21 cellular contexts compared by ENCODE assay signal in genomic region chr4:76767983-76768382, GRCh38.
DNase-seq lines count a peak whose midpoint lies in the region; ATAC-seq, FAIRE-seq and TF ChIP-seq lines count a peak whose summit lies in the region.
"Had no signal": no experiment of that assay in that cellular context is flagged by ENCODE, and none has a peak within 500 bp of the region (broad histone marks: within the 10 kb centered on the region; RNA-seq: fewer than 3 reads in every experiment).

No MANE protein-coding gene starts in this region.

- 0% methylated on average over 2 of the region's 2 CpGs for WGBS in HepG2 (ENCODE audit: low lambda C conversion rate)
- 71% methylated on average over 2 of the region's 2 CpGs for whole genome bisulfite sequencing in right lobe of liver (ENCODE audit: insufficient coverage, low coverage, low lambda C conversion rate, missing lambda C conversion rate)
- WGBS in hepatocyte (ENCODE audit: low lambda C conversion rate, missing lambda C conversion rate) = 36% methylated on average over 2 of the region's 2 CpGs

- H3K4me1 ChIP-seq in HepG2 (ENCODE audit: insufficient read depth, low read length) (no peaks in the 10 kb centered on the region), right lobe of liver (no peaks in the 10 kb centered on the region), adipocyte (ENCODE audit: control insufficient read depth, insufficient read depth, low read length) (peaks cover 18% of the 10 kb centered on the region), hepatocyte (ENCODE audit: insufficient read depth) (no peaks in the 10 kb centered on the region)

- FAIRE-seq in HepG2 (lab: Jason Lieb, UNC) = no peak
- FAIRE-seq: A204.1 had no signal

- H4K20me1 ChIP-seq in HepG2 (ENCODE audit: insufficient read depth, low read length) (no peaks in the 10 kb centered on the region), hepatocyte (ENCODE audit: insufficient read depth, poor library complexity, severe bottlenecking) (no peaks in the 10 kb centered on the region)

- peaks cover 0 to 4% (median 0%) of the 10 kb centered on the region in 3 donors for H3K9me3 Mint-ChIP-seq in T-cell
- H3K9me3 Mint-ChIP-seq: activated naive CD4-positive, alpha-beta T cell treated with anti-CD3 and anti-CD28 coated beads, Interleukin-2, amount 10 ng/mL, durations not matched to agents 7 days and 5 days; CD8-positive, alpha-beta T cell had no signal

- H3K9me3 ChIP-seq in HepG2 (ENCODE audit: low read length) = no peaks in the 10 kb centered on the region
- no peaks in the 10 kb centered on the region for H3K9me3 ChIP-seq in right lobe of liver
- H3K9me3 ChIP-seq in adipocyte (ENCODE audit: control insufficient read depth, low read length) = no peaks in the 10 kb centered on the region
- H3K9me3 ChIP-seq in hepatocyte (ENCODE audit: low read depth) = no peaks in the 10 kb centered on the region
- H3K9me3 ChIP-seq: esophagus muscularis mucosa, tibial nerve had no signal

- no peak overlapping the region for H3K4me3 ChIP-seq in HepG2 (replicated peaks in 1 of 3; ENCODE audit: insufficient read depth in 1 of 3, low read depth in 2 of 3, low read length in 3 of 3)
- H3K4me3 ChIP-seq in right lobe of liver = no peak overlapping the region
- H3K4me3 ChIP-seq in adipocyte (ENCODE audit: low read length) = no peak overlapping the region
- no peak overlapping the region for H3K4me3 ChIP-seq in hepatocyte
- H3K4me3 ChIP-seq: dorsolateral prefrontal cortex, esophagus muscularis mucosa, tibial nerve had no signal

- POLR2A ChIA-PET in HepG2 (lab: Yijun Ruan, JAX) = no interaction called here
- POLR2A ChIA-PET in T-cell (lab: Charles Lee) = no interaction called here

- H3K27ac ChIP-seq in HepG2 (ENCODE audit: extremely low read length, insufficient read depth, low read length) = no peak overlapping the region
- no peak overlapping the region for H3K27ac ChIP-seq in right lobe of liver
- peak overlapping the region; percentile 11 for H3K27ac ChIP-seq in hepatocyte
- H3K27ac ChIP-seq: dorsolateral prefrontal cortex, tibial nerve had no signal

- H3K4me1 Mint-ChIP-seq in T-cell = peaks cover 0 to 5% (median 0%) of the 10 kb centered on the region in 3 donors
- H3K4me1 Mint-ChIP-seq: activated naive CD4-positive, alpha-beta T cell treated with anti-CD3 and anti-CD28 coated beads, Interleukin-2, amount 10 ng/mL, durations not matched to agents 7 days and 5 days had no signal

- TF ChIP-seq POLR2A in HepG2 (IDR thresholded peaks at IDR 0.05; ENCODE audit: insufficient read depth in 1 of 2, low read depth in 2 of 2, low read length in 2 of 2) (no peak), right lobe of liver (IDR thresholded peaks at IDR 0.05) (no peak)

- H3K4me3 Mint-ChIP-seq in T-cell = no peak overlapping the region
- H3K4me3 Mint-ChIP-seq: activated naive CD4-positive, alpha-beta T cell treated with anti-CD3 and anti-CD28 coated beads, Interleukin-2, amount 10 ng/mL, durations not matched to agents 7 days and 5 days; CD8-positive, alpha-beta T cell; stimulated activated naive B cell treated with anti-CD40 and anti-IgM and Interleukin-4, amounts not matched to agents 10 μg/mL and 1 μg/mL and 100 μg/mL, for 72 hours had no signal

- ATAC-seq in HepG2 (peak; percentile 40; the same call in 1 of the 3 replicates), right lobe of liver (no peak), GM19023 (IDR thresholded peaks at IDR 0.05; ENCODE audit: unreplicated experiment) (no peak), GM21447 (IDR thresholded peaks at IDR 0.05; ENCODE audit: unreplicated experiment) (no peak), T-cell (replicated peaks in 1 of 4) (no peak)
- ATAC-seq: CD8-positive, alpha-beta T cell; HCT116; stimulated activated naive B cell treated with anti-CD40 and anti-IgM and Interleukin-4, amounts not matched to agents 10 μg/mL and 1 μg/mL and 100 μg/mL, for 72 hours had no signal

- CTCF ChIA-PET in HepG2 (lab: Yijun Ruan, JAX; ENCODE audit: low intra/inter-chr PET ratio, low total read pairs) (no interaction called here), T-cell (lab: Charles Lee) (no interaction called here)

- H3K9ac ChIP-seq in HepG2 (ENCODE audit: insufficient read depth, low read depth, low read length) = no peak overlapping the region
- H3K9ac ChIP-seq in adipocyte (ENCODE audit: low read length) = no peak overlapping the region

- H3K36me3 ChIP-seq in HepG2 (replicated peaks in 1 of 2; ENCODE audit: control insufficient read depth in 1 of 2, insufficient read depth in 2 of 2, low read length in 2 of 2) = no peaks in the 10 kb centered on the region
- H3K36me3 ChIP-seq in right lobe of liver = peaks cover 0 to 25% (median 12%) of the 10 kb centered on the region in 4 donors
- H3K36me3 ChIP-seq in adipocyte (ENCODE audit: control insufficient read depth, insufficient read depth, low read length, severe bottlenecking) = no peaks in the 10 kb centered on the region
- no peaks in the 10 kb centered on the region for H3K36me3 ChIP-seq in hepatocyte (replicated peaks; ENCODE audit: insufficient read depth, low read depth)

- in situ Hi-C loops in HepG2 (cut with HindIII; ENCODE audit: extremely low pct_ligation_motif_present, low pct_unique_long_range_greater_than_20kb) = no loop called here

- H3K36me3 Mint-ChIP-seq in T-cell = no peaks in the 10 kb centered on the region
- H3K36me3 Mint-ChIP-seq: activated naive CD4-positive, alpha-beta T cell treated with anti-CD3 and anti-CD28 coated beads, Interleukin-2, amount 10 ng/mL, durations not matched to agents 7 days and 5 days; CD8-positive, alpha-beta T cell; stimulated activated naive B cell treated with anti-CD40 and anti-IgM and Interleukin-4, amounts not matched to agents 10 μg/mL and 1 μg/mL and 100 μg/mL, for 72 hours had no signal

- H3K4me2 ChIP-seq in HepG2 (ENCODE audit: low read depth, low read length) (no peak overlapping the region), hepatocyte (no peak overlapping the region)

- H3K27me3 ChIP-seq in HepG2 (ENCODE audit: control insufficient read depth in 1 of 2, insufficient read depth in 2 of 2, low read length in 2 of 2) (no peaks in the 10 kb centered on the region), right lobe of liver (no peaks in the 10 kb centered on the region), adipocyte (replicated peaks; ENCODE audit: control insufficient read depth, insufficient read depth, low read length) (no peaks in the 10 kb centered on the region), hepatocyte (no peaks in the 10 kb centered on the region)
- H3K27me3 ChIP-seq: dorsolateral prefrontal cortex, esophagus muscularis mucosa, tibial nerve had no signal

- no TSS peak for BruUV-seq in HepG2 (replicated peaks; lab: Mats Ljungman, UMichigan)

- intact Hi-C loops in HepG2 (cut with micrococcal nuclease; ENCODE audit: unreplicated experiment) (no loop called here), right lobe of liver (cut with DNase I) (no loop called here)

- H3K27me3 Mint-ChIP-seq in T-cell = peaks cover 18 to 22% of the 10 kb centered on the region in 2 donors

- no peaks in the 10 kb centered on the region for H3K9me2 ChIP-seq in hepatocyte (replicated peaks; ENCODE audit: insufficient read depth)

- H3K79me2 ChIP-seq in HepG2 (ENCODE audit: insufficient read depth, low read length) = no peaks in the 10 kb centered on the region
- H3K79me2 ChIP-seq in hepatocyte = no peaks in the 10 kb centered on the region

- H3K27ac Mint-ChIP-seq in T-cell = no peak overlapping the region
- H3K27ac Mint-ChIP-seq: activated naive CD4-positive, alpha-beta T cell treated with anti-CD3 and anti-CD28 coated beads, Interleukin-2, amount 10 ng/mL, durations not matched to agents 7 days and 5 days; CD8-positive, alpha-beta T cell; stimulated activated naive B cell treated with anti-CD40 and anti-IgM and Interleukin-4, amounts not matched to agents 10 μg/mL and 1 μg/mL and 100 μg/mL, for 72 hours had no signal

- DNase-seq in HepG2 (ENCODE audit: low spot score) = peak; percentile 32
- DNase-seq in right lobe of liver = no peak
- peak; percentile 49 for DNase-seq in adipocyte (ENCODE audit: low read depth)
- no peak for DNase-seq in hepatocyte (ENCODE audit: low spot score)
- no peak for DNase-seq in T-helper 2 cell
- no peak for DNase-seq in T-cell
- DNase-seq: activated CD4-positive, alpha-beta T cell treated with anti-CD3 and anti-CD28 coated beads for 48 hours; activated naive CD4-positive, alpha-beta T cell treated with anti-CD3 and anti-CD28 coated beads, Interleukin-2, amount 10 ng/mL, durations not matched to agents 7 days and 5 days; CD8-positive, alpha-beta T cell; dorsolateral prefrontal cortex; hippocampal formation; NCI-H1930; NCI-H446 treated with DMSO at 0.1 percent for 48 hours; posterior cingulate gyrus; stimulated activated naive B cell treated with anti-CD40 and anti-IgM and Interleukin-4, amounts not matched to agents 10 μg/mL and 1 μg/mL and 100 μg/mL, for 72 hours had no signal

- TF ChIP-seq RAD21 in HepG2 (CRISPR knock-in tag; IDR thresholded peaks at IDR 0.05) = no peak

- TF ChIP-seq EP300 in HepG2 (IDR thresholded peaks at IDR 0.05; ENCODE audit: low read depth in 2 of 2, low read length in 2 of 2) = no peak
- no peak for TF ChIP-seq EP300 in HepG2 (CRISPR knock-in tag; IDR thresholded peaks at IDR 0.05; ENCODE audit: borderline replicate concordance)

- TF ChIP-seq CTCF in HepG2 (CRISPR knock-in tag; IDR thresholded peaks at IDR 0.05) (no peak), right lobe of liver (IDR thresholded peaks at IDR 0.05) (no peak), hepatocyte (IDR thresholded peaks at IDR 0.05; ENCODE audit: poor library complexity) (no peak)

- H2AFZ ChIP-seq in HepG2 (ENCODE audit: low read length) (no peak overlapping the region), hepatocyte (no peak overlapping the region)

TF ChIP-seq in HepG2, 621 proteins besides CTCF, POLR2A, EP300 and RAD21 (continues in another document):
- no peak for TF ChIP-seq ZSCAN12 (CRISPR knock-in tag; IDR thresholded peaks at IDR 0.05)
- TF ChIP-seq TEAD3 (CRISPR knock-in tag; optimal IDR thresholded peaks at IDR 0.05; ENCODE audit: borderline replicate concordance) = peak; percentile 59
- TF ChIP-seq RARA (CRISPR knock-in tag; IDR thresholded peaks at IDR 0.05) = peak; percentile 15; the same call in 1 of the 2 replicates
- TF ChIP-seq ZNF512 (CRISPR knock-in tag; IDR thresholded peaks at IDR 0.05) = no peak
- TF ChIP-seq ZNF207 (IDR thresholded peaks at IDR 0.05; ENCODE audit: borderline replicate concordance) = no peak
- no peak for TF ChIP-seq ZFX (CRISPR knock-in tag; IDR thresholded peaks at IDR 0.05; ENCODE audit: low read depth)

Comparison
In these comparisons a context has a peak if more than half of its experiments do, and no peak if none do; other contexts are left out.
1. DNase-seq: peak in HepG2 (single experiment) and adipocyte (single experiment); none in right lobe of liver (0 of 3), hepatocyte (single experiment), T-helper 2 cell (0 of 5) and T-cell (0 of 34).